In genomic region chrX:132270021-132270420, GRCh38 we compare ENCODE assay signal across 18 cellular contexts.
"Had no signal": no experiment of that assay in that cellular context is flagged by ENCODE, and none has a peak within 500 bp of the region (broad histone marks: within the 10 kb centered on the region; RNA-seq: fewer than 3 reads in every experiment).

No MANE protein-coding gene starts in this region.

- H3K4me3 ChIP-seq: dorsolateral prefrontal cortex, esophagus muscularis mucosa, lower lobe of right lung, pancreas, smooth muscle cell, upper lobe of left lung had no signal

- H3K4me1 ChIP-seq: lower lobe of right lung had no signal

- H3K9me3 ChIP-seq: esophagus muscularis mucosa, lower lobe of right lung, pancreas, upper lobe of left lung had no signal

- H3K27me3 ChIP-seq: brain microvascular endothelial cell, esophagus muscularis mucosa, pancreas, upper lobe of left lung had no signal

- H3K27ac ChIP-seq: brain microvascular endothelial cell, dorsolateral prefrontal cortex, lower lobe of right lung, pancreas, SK-N-MC, upper lobe of left lung had no signal

- H3K36me3 ChIP-seq: brain microvascular endothelial cell, esophagus muscularis mucosa, lower lobe of right lung, pancreas, upper lobe of left lung had no signal

- DNase-seq: activated CD4-positive, alpha-beta T cell treated with anti-CD3 and anti-CD28 coated beads for 48 hours; activated CD8-positive, alpha-beta memory T cell treated with anti-CD3 and anti-CD28 coated beads for 24 hours; activated naive CD4-positive, alpha-beta T cell treated with anti-CD3 and anti-CD28 coated beads, Interleukin-2, amount 10 ng/mL, durations not matched to agents 7 days and 5 days; activated T-cell treated with anti-CD3 and anti-CD28 coated beads for 4 hours; amygdala; brain microvascular endothelial cell; dorsolateral prefrontal cortex; hippocampal formation; kidney glomerular epithelial cell; lower lobe of right lung; midbrain; pancreas; retina; stimulated activated naive CD4-positive, alpha-beta T cell; upper lobe of left lung had no signal
